ENCODE assay signal across 8 cellular contexts in genomic region chr17:2828396-2829038, GRCh38. TPM values are rescaled to one million over a fixed set of nuclear protein-coding genes. Genes with fewer than 3 reads are reported as not detected.
DNase-seq lines count a peak whose midpoint lies in the region; ATAC-seq and TF ChIP-seq lines count a peak whose summit lies in the region.

No MANE protein-coding gene starts in this region.

- H3K27me3 Mint-ChIP-seq in WTC11 (ENCODE audit: low read depth) (no peaks in the 10 kb centered on the region), MCF 10A (ENCODE audit: insufficient read depth, unreplicated experiment) (no peaks in the 10 kb centered on the region)

- POLR2A ChIA-PET in WTC11 (lab: Charles Lee) (interaction anchor here (0.6 to 0.7 kb wide), 2 partner anchors 135 to 164 kb away, joined by 3 to 4 read pairs; no protein-coding TSS in a partner anchor), MCF 10A (lab: Yijun Ruan, JAX) (no interaction called here)

- DNase-seq in SKM-1 treated with dmso at 0.1 percent for 144 hours (lab: John Stamatoyannopoulos, UW; ENCODE audit: unreplicated experiment) (peak; percentile 14), SKM-1 (lab: John Stamatoyannopoulos, UW; ENCODE audit: unreplicated experiment) (no peak), NCI-H146 treated with DMSO at 0.1 percent for 48 hours (lab: John Stamatoyannopoulos, UW; ENCODE audit: unreplicated experiment) (peak; percentile 66), WTC11 (ENCODE audit: low spot score) (peak; percentile 95), MCF 10A (ENCODE audit: unreplicated experiment) (peak; percentile 69), inferior parietal cortex (ENCODE audit: extremely low spot score) (peak; percentile 51)
- peak; percentile 86 for DNase-seq in stimulated activated CD4-positive, alpha-beta T cell treated with anti-CD3 and anti-CD28 coated beads, Interleukin-15, amount 100 ng/mL, for 24 hours

- intact Hi-C loops in MCF 10A (cut with micrococcal nuclease): loop anchor here (1.0 to 5.0 kb wide), 3 partner anchors 20 to 819 kb away; no protein-coding TSS in a partner anchor

- no TSS peak for BruUV-seq in MCF 10A (replicated peaks; lab: Mats Ljungman, UMichigan)

- peak; percentile 91 for ATAC-seq in WTC11
- no peak for ATAC-seq in HG02798 (IDR thresholded peaks at IDR 0.05; ENCODE audit: poor library complexity, unreplicated experiment)

- H3K36me3 Mint-ChIP-seq in WTC11 (no peaks in the 10 kb centered on the region; the same call in 1 of the 2 replicates), MCF 10A (ENCODE audit: insufficient read depth, unreplicated experiment) (peaks cover 5% of the 10 kb centered on the region)

- H3K9me3 Mint-ChIP-seq in WTC11 (no peaks in the 10 kb centered on the region), MCF 10A (ENCODE audit: unreplicated experiment) (no peaks in the 10 kb centered on the region)

- H3K4me3 Mint-ChIP-seq in WTC11 (no peak overlapping the region), MCF 10A (ENCODE audit: unreplicated experiment) (no peak overlapping the region)

- H3K27ac Mint-ChIP-seq in WTC11 (no peak overlapping the region), MCF 10A (ENCODE audit: low read depth, unreplicated experiment) (no peak overlapping the region)

- TF ChIP-seq CTCF in WTC11 (IDR thresholded peaks at IDR 0.05) (peak; percentile 94), MCF 10A (IDR thresholded peaks at IDR 0.05; ENCODE audit: unreplicated experiment) (peak; percentile 97)

- H3K4me1 Mint-ChIP-seq in WTC11: peaks cover 11% of the 10 kb centered on the region
- no peaks in the 10 kb centered on the region for H3K4me1 Mint-ChIP-seq in MCF 10A (ENCODE audit: insufficient read depth, unreplicated experiment)

- CTCF ChIA-PET in WTC11 (lab: Charles Lee): interaction anchor here (0.6 to 6.2 kb wide), 15 partner anchors 11 to 187 kb away, joined by 3 to 80 read pairs (median 4); no protein-coding TSS in a partner anchor
- CTCF ChIA-PET in MCF 10A (lab: Yijun Ruan, JAX): interaction anchor here (0.6 to 3.2 kb wide), 27 partner anchors 8 to 1377 kb away, joined by 3 to 12 read pairs (median 4); no protein-coding TSS in a partner anchor

TF ChIP-seq in WTC11, 78 proteins besides CTCF, POLR2A, EP300 and RAD21:
- peak; percentile 64; the same call in 1 of the 2 replicates for TF ChIP-seq E2F5 (CRISPR knock-in tag; IDR thresholded peaks at IDR 0.05)
- TF ChIP-seq MXD4 (CRISPR knock-in tag; IDR thresholded peaks at IDR 0.05; ENCODE audit: borderline replicate concordance): no peak
- TF ChIP-seq HMGA2 (CRISPR knock-in tag; IDR thresholded peaks at IDR 0.05): no peak
- peak; percentile 46; the same call in 1 of the 2 replicates for TF ChIP-seq MAX (CRISPR knock-in tag; IDR thresholded peaks at IDR 0.05)
- TF ChIP-seq ZNF138 (CRISPR knock-in tag; conservative IDR thresholded peaks at IDR 0.05): 0 out of 2 replicates have a peak, but pooled peaks have one; percentile 34
- 0 out of 2 replicates have a peak, but pooled peaks have one; percentile 23 for TF ChIP-seq SP1 (CRISPR knock-in tag; conservative IDR thresholded peaks at IDR 0.05)
- TF ChIP-seq OVOL2 (CRISPR knock-in tag; IDR thresholded peaks at IDR 0.05; ENCODE audit: borderline replicate concordance): no peak
- no peak for TF ChIP-seq ZNF396 (CRISPR knock-in tag; IDR thresholded peaks at IDR 0.05; ENCODE audit: borderline replicate concordance)

RNA-seq across cellular contexts. Expression of gene RAP1GAP2, which starts 32.3 kb away (rescaled TPM):
- total RNA-seq in WTC11 (2021): 64.5 to 72.8 TPM (median 65.4 TPM) in 3 replicates
- 33.8 and 40.2 TPM in 2 replicates for total RNA-seq in MCF 10A (2022)
